In genomic region chr2:26035110-26035728, GRCh38 we compare ENCODE assay signal across 8 cellular contexts. TPM values are rescaled to one million over a fixed set of nuclear protein-coding genes. Genes with fewer than 3 reads are reported as not detected.
DNase-seq lines count a peak whose midpoint lies in the region; ATAC-seq and TF ChIP-seq lines count a peak whose summit lies in the region.

No MANE protein-coding gene starts in this region.

- peaks cover 14% of the 10 kb centered on the region for H3K4me1 Mint-ChIP-seq in progenitor cell of endocrine pancreas (ENCODE audit: low read depth)

- H3K9ac ChIP-seq in GM23248 (peak overlapping the region; percentile 85), fibroblast of lung (ENCODE audit: insufficient read depth, low read length) (peak overlapping the region; percentile 92)

- H3F3A ChIP-seq in GM23248 (ENCODE audit: insufficient read depth), result peaks cover 16% of the 10 kb centered on the region; the same call in 1 of the 2 replicates

- no peaks in the 10 kb centered on the region for H3K9me2 ChIP-seq in GM23248 (ENCODE audit: insufficient read depth)

- peak overlapping the region; percentile 95 for H3K27ac Mint-ChIP-seq in progenitor cell of endocrine pancreas

- peaks cover 16% of the 10 kb centered on the region for H3K4me1 ChIP-seq in GM23248 (ENCODE audit: insufficient read depth)
- peaks cover 23% of the 10 kb centered on the region for H3K4me1 ChIP-seq in SJSA1 (replicated peaks)
- peaks cover 5% of the 10 kb centered on the region for H3K4me1 ChIP-seq in fibroblast of lung (ENCODE audit: control insufficient read depth, extremely low read depth, insufficient read depth, low read length)

- DNase-seq in GM23248 (peak; percentile 46), SJSA1 (ENCODE audit: low read depth in 1 of 2, low spot score in 2 of 2) (peak in 1 of 2 experiments; percentile 22), fibroblast of lung (ENCODE audit: low read depth in 2 of 2) (no peak), progenitor cell of endocrine pancreas (ENCODE audit: low spot score, unreplicated experiment) (no peak), HK-2 (ENCODE audit: unreplicated experiment) (no peak), NCI-H2196 treated with DMSO at 0.1 percent for 48 hours (lab: John Stamatoyannopoulos, UW; ENCODE audit: unreplicated experiment) (no peak), H4 (ENCODE audit: low spot score) (no peak)

- ATAC-seq in GM19455 (IDR thresholded peaks at IDR 0.05; ENCODE audit: unreplicated experiment), result no peak

- no peaks in the 10 kb centered on the region for H3K36me3 ChIP-seq in GM23248 (ENCODE audit: low read depth)
- H3K36me3 ChIP-seq in SJSA1, result peaks cover 40% of the 10 kb centered on the region
- peaks cover 1% of the 10 kb centered on the region for H3K36me3 ChIP-seq in fibroblast of lung (ENCODE audit: control insufficient read depth, insufficient read depth, low read length)

- H3K4me2 ChIP-seq in GM23248 (ENCODE audit: unreplicated experiment), result peak overlapping the region; percentile 93
- H3K4me2 ChIP-seq in fibroblast of lung (ENCODE audit: extremely low read depth, insufficient read depth, low read length), result peak overlapping the region; percentile 74

- WGBS in GM23248 (ENCODE audit: low coverage in 1 of 2, low lambda C conversion rate in 2 of 2, missing lambda C conversion rate in 2 of 2), 2 experiments, result 3% methylated on average over 11 of the region's 11 CpGs

- H3K9me3 Mint-ChIP-seq in progenitor cell of endocrine pancreas (ENCODE audit: low read depth), result no peaks in the 10 kb centered on the region

- no peaks in the 10 kb centered on the region for H3K27me3 Mint-ChIP-seq in progenitor cell of endocrine pancreas

- H4K20me1 ChIP-seq in GM23248 (ENCODE audit: insufficient read depth) (peaks cover 22% of the 10 kb centered on the region), fibroblast of lung (ENCODE audit: control insufficient read depth, extremely low read depth, insufficient read depth, low read length) (peaks cover 4% of the 10 kb centered on the region)

- in situ Hi-C loops in GM23248 (cut with MboI), result no loop called here

- peaks cover 10% of the 10 kb centered on the region for H3K36me3 Mint-ChIP-seq in progenitor cell of endocrine pancreas (ENCODE audit: insufficient read depth)

- TF ChIP-seq CTCF in fibroblast of lung (conservative IDR thresholded peaks at IDR 0.05 in 1 of 2, IDR thresholded peaks at IDR 0.05 in 1 of 2; ENCODE audit: low read depth in 1 of 2, low read length in 2 of 2), result no peak
- no peak for TF ChIP-seq CTCF in progenitor cell of endocrine pancreas (IDR thresholded peaks at IDR 0.05; ENCODE audit: unreplicated experiment)

- H3K4me3 ChIP-seq in GM23248 (peak overlapping the region; percentile 97), SJSA1 (peak overlapping the region; percentile 81), fibroblast of lung (replicated peaks in 1 of 4; ENCODE audit: control extremely low read depth in 1 of 4, insufficient read depth in 1 of 4, low read depth in 3 of 4, low read length in 4 of 4) (peak overlapping the region; percentile 94 to 100 (median 99))

- H3K27ac ChIP-seq in GM23248 (peak overlapping the region; percentile 80), SJSA1 (no peak overlapping the region), fibroblast of lung (ENCODE audit: insufficient read depth, low read length) (peak overlapping the region; percentile 94)

- H3K9me3 ChIP-seq in GM23248 (ENCODE audit: low read depth), result no peaks in the 10 kb centered on the region
- H3K9me3 ChIP-seq in SJSA1 (replicated peaks), result no peaks in the 10 kb centered on the region
- no peaks in the 10 kb centered on the region for H3K9me3 ChIP-seq in fibroblast of lung (ENCODE audit: control insufficient read depth, insufficient read depth, low read depth, low read length)

- H2AFZ ChIP-seq in GM23248 (peak overlapping the region; percentile 69; the same call in 1 of the 2 replicates), fibroblast of lung (ENCODE audit: low read length) (no peak overlapping the region)

- no peaks in the 10 kb centered on the region for H3K27me3 ChIP-seq in GM23248 (replicated peaks; ENCODE audit: insufficient read depth)
- H3K27me3 ChIP-seq in SJSA1 (replicated peaks), result no peaks in the 10 kb centered on the region
- H3K27me3 ChIP-seq in fibroblast of lung (ENCODE audit: control insufficient read depth, insufficient read depth, low read length), result no peaks in the 10 kb centered on the region

- H3K4me3 Mint-ChIP-seq in progenitor cell of endocrine pancreas (ENCODE audit: low read depth), result peak overlapping the region; percentile 94

- H3K79me2 ChIP-seq in GM23248 (ENCODE audit: insufficient read depth) (peaks cover 74% of the 10 kb centered on the region), fibroblast of lung (ENCODE audit: control insufficient read depth, insufficient read depth, low read length) (peaks cover 64% of the 10 kb centered on the region)

RNA-seq across cellular contexts. Expression of gene RAB10, which starts 1.3 kb away (rescaled TPM):
- 86.7 and 97.4 TPM in 2 replicates for total RNA-seq in GM23248 (2014; rRNA removed; shearing (Covaris generic))
- polyA plus RNA-seq in GM23248 (2016; fragmentation: Nextera tagmentation; extraction: Ambion mirVana) (147 and 151 TPM in 2 replicates), fibroblast of lung (253 and 255 TPM in 2 replicates)
- 92.7 and 186 TPM in 2 replicates for total RNA-seq in SJSA1 (2014; rRNA removed; shearing (Covaris generic))
- total RNA-seq in fibroblast of lung (94.1 and 105 TPM in 2 replicates), progenitor cell of endocrine pancreas (106 and 114 TPM in 2 replicates)
- polyA plus RNA-seq in fibroblast of lung (2012), result 126 and 137 TPM in 2 replicates
- polyA minus RNA-seq in fibroblast of lung (ENCODE audit: low replicate concordance), result 9.9 and 10.5 TPM in 2 replicates
- 42.6 and 61.1 TPM in 2 replicates for total RNA-seq in H4 (2014; rRNA removed; shearing (Covaris generic))

RNA-seq across cellular contexts. Expression of gene KIF3C, which starts 52.9 kb away (rescaled TPM):
- 7.2 and 18.2 TPM in 2 replicates for total RNA-seq in GM23248 (2014; rRNA removed; shearing (Covaris generic))
- polyA plus RNA-seq in GM23248 (2016; fragmentation: Nextera tagmentation; extraction: Ambion mirVana), result 7.0 and 7.5 TPM in 2 replicates
- 5.3 and 5.4 TPM in 2 replicates for total RNA-seq in SJSA1 (2014; rRNA removed; shearing (Covaris generic))
- 9.0 and 13.0 TPM in 2 replicates for total RNA-seq in fibroblast of lung
- polyA plus RNA-seq in fibroblast of lung, result 8.3 and 9.7 TPM in 2 replicates
- polyA plus RNA-seq in fibroblast of lung (2012), result 14.6 and 21.1 TPM in 2 replicates
- polyA minus RNA-seq in fibroblast of lung (ENCODE audit: low replicate concordance), result 19.3 and 20.0 TPM in 2 replicates
- 42.3 TPM in 2 replicates for total RNA-seq in progenitor cell of endocrine pancreas
- 3.5 and 3.7 TPM in 2 replicates for total RNA-seq in H4 (2014; rRNA removed; shearing (Covaris generic))
